18 cellular contexts compared by ENCODE assay signal in the genomic region with DNA sequence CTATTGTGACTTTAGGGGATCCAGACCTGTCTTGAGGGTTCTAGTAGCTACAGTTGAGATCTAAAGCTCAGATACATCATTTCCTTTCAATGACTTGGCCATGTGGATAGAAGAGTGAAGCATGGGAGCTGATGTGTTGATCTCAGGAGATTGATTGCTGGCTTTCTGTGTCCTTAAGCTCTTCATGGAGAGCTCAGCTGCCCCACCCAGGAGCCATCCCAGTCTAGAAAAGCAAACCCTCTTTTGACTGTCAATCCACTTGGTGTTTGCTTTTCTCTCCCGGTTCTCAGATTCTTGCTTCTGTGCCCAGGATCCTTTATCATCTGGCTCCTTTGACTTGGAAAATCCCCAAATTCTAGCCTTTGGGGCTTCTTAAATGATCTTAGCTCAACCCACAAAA.
"Had no signal": no experiment of that assay in that cellular context is flagged by ENCODE, and none has a peak within 500 bp of the region (broad histone marks: within the 10 kb centered on the region; RNA-seq: fewer than 3 reads in every experiment).

No MANE protein-coding gene starts in this region.

- H3K36me3 Mint-ChIP-seq: naive thymus-derived CD8-positive, alpha-beta T cell had no signal

- H3K27me3 ChIP-seq: gastrocnemius medialis, heart right ventricle, suprapubic skin, thyroid gland, upper lobe of left lung, uterus had no signal

- H3K4me1 Mint-ChIP-seq: naive thymus-derived CD8-positive, alpha-beta T cell had no signal

- H3K9me3 ChIP-seq: gastrocnemius medialis, heart right ventricle, suprapubic skin, thyroid gland, upper lobe of left lung, uterus had no signal

- H3K27ac ChIP-seq: coronary artery, gastrocnemius medialis, heart right ventricle, suprapubic skin, thyroid gland, upper lobe of left lung, uterus had no signal

- H3K27ac Mint-ChIP-seq: naive thymus-derived CD8-positive, alpha-beta T cell had no signal

- H3K4me1 ChIP-seq: suprapubic skin, thyroid gland, upper lobe of left lung, uterus had no signal

- H3K36me3 ChIP-seq: gastrocnemius medialis, heart right ventricle, suprapubic skin, thyroid gland, upper lobe of left lung, uterus had no signal

- H3K9me3 Mint-ChIP-seq: naive thymus-derived CD8-positive, alpha-beta T cell; neural crest cell had no signal

- ATAC-seq: gastrocnemius medialis; heart right ventricle; naive thymus-derived CD8-positive, alpha-beta T cell; right cardiac atrium had no signal

- H3K4me3 ChIP-seq: coronary artery, gastrocnemius medialis, heart right ventricle, smooth muscle cell, suprapubic skin, thyroid gland, upper lobe of left lung, uterus had no signal

- H3K4me3 Mint-ChIP-seq: naive thymus-derived CD8-positive, alpha-beta T cell; neural crest cell had no signal

- DNase-seq: effector CD4-positive, alpha-beta T cell; gastrocnemius medialis; heart right ventricle; hypothalamus; kidney glomerular epithelial cell; mammary epithelial cell; naive thymus-derived CD8-positive, alpha-beta T cell; posterior cingulate gyrus; right cardiac atrium; stimulated activated CD4-positive, alpha-beta T cell treated with anti-CD3 and anti-CD28 coated beads, Interleukin-2, amount 100 ng/mL, for 48 hours; stimulated activated naive CD4-positive, alpha-beta T cell treated with Interleukin-2 at 50 U/mL for 16 hours; thyroid gland; upper lobe of left lung; uterus had no signal
